Comparison of ENCODE assay signal across 1 cellular context in the genomic region with DNA sequence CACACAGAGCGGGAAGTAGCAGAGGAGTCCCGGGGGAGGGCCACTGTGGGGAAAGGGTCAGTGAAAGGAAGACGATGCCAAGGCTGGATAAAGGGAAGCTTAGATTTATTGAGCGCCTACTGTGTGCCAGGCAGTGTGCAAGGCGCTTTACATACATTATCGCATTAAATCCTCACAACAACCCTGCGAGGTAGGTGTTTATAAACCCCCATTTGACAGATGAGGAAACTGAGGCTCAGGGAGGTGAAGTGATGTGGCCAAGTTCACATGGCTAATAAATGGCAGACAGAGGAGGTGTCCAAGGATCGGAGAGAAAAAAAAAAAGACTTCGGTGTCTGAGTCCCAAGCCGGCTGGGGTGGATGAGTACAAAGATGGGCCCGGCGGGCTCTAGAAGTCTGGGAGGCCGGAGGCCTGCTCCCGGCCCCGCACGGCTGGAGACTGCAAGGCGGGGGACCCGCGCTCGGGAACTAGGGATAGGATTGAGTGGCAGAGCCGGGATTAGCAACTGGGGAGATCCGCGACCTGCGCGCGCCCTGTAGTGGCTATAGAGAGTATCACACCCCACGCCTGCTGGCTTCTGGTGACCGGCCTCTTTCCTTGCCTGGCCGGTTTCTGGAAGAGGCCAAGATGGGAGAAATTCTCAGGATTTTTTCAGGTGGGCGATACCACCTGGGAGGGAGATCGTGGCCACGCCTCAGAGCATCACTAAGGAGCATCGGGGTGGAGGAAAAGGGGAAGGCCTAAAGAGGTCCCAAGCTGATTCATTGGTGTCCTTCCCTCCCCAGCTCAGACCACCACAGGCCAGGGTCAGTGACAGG.
TF ChIP-seq lines count a peak whose summit lies in the region.

No MANE protein-coding gene starts in this region.

TF ChIP-seq in GM12878, 131 proteins besides CTCF, POLR2A, EP300 and RAD21:
- TF ChIP-seq EED (IDR thresholded peaks at IDR 0.05; ENCODE audit: low read depth) (peak; percentile 31; the same call in 1 of the 2 replicates), IKZF2 (IDR thresholded peaks at IDR 0.05) (peak in 1 of 2 experiments; percentile 16; a peak in 1 of 4 replicates), FOS (IDR thresholded peaks at IDR 0.05; ENCODE audit: borderline replicate concordance, extremely low read depth, insufficient read length) (no peak), KLF5 (IDR thresholded peaks at IDR 0.05; ENCODE audit: partially characterized antibody) (no peak), STAT3 (IDR thresholded peaks at IDR 0.05; ENCODE audit: low read depth, low read length) (no peak), SMAD1 (IDR thresholded peaks at IDR 0.05; ENCODE audit: low read depth, partially characterized antibody) (no peak), LARP7 (IDR thresholded peaks at IDR 0.05) (no peak), ZNF622 (IDR thresholded peaks at IDR 0.05) (no peak), TCF7 (IDR thresholded peaks at IDR 0.05; ENCODE audit: borderline replicate concordance) (no peak), SMC3 (IDR thresholded peaks at IDR 0.05; ENCODE audit: borderline replicate concordance, low read length) (peak; percentile 50), SPI1 (IDR thresholded peaks at IDR 0.05; ENCODE audit: borderline replicate concordance, insufficient read depth, low read depth, low read length) (no peak), IKZF1 (conservative IDR thresholded peaks at IDR 0.05) (peak; percentile 40; the same call in 1 of the 2 replicates), RUNX3 (IDR thresholded peaks at IDR 0.05; ENCODE audit: low read length) (no peak), PAX8 (IDR thresholded peaks at IDR 0.05) (no peak), SREBF1 (IDR thresholded peaks at IDR 0.05; ENCODE audit: low read length) (no peak), YY1 (IDR thresholded peaks at IDR 0.05; ENCODE audit: low read depth, low read length) (0 out of 2 replicates have a peak, but pooled peaks have one; percentile 23), RB1 (IDR thresholded peaks at IDR 0.05; ENCODE audit: borderline replicate concordance) (no peak), BMI1 (IDR thresholded peaks at IDR 0.05; ENCODE audit: borderline replicate concordance) (no peak)
- TF ChIP-seq, protein P1, sequence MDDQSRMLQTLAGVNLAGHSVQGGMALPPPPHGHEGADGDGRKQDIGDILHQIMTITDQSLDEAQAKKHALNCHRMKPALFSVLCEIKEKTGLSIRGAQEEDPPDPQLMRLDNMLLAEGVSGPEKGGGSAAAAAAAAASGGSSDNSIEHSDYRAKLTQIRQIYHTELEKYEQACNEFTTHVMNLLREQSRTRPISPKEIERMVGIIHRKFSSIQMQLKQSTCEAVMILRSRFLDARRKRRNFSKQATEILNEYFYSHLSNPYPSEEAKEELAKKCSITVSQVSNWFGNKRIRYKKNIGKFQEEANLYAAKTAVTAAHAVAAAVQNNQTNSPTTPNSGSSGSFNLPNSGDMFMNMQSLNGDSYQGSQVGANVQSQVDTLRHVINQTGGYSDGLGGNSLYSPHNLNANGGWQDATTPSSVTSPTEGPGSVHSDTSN (IDR thresholded peaks at IDR 0.05; ENCODE audit: insufficient replicate concordance, low read depth, low read length) = peak; percentile 23
- TF ChIP-seq, protein P2, sequence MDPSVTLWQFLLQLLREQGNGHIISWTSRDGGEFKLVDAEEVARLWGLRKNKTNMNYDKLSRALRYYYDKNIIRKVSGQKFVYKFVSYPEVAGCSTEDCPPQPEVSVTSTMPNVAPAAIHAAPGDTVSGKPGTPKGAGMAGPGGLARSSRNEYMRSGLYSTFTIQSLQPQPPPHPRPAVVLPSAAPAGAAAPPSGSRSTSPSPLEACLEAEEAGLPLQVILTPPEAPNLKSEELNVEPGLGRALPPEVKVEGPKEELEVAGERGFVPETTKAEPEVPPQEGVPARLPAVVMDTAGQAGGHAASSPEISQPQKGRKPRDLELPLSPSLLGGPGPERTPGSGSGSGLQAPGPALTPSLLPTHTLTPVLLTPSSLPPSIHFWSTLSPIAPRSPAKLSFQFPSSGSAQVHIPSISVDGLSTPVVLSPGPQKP (IDR thresholded peaks at IDR 0.05; ENCODE audit: low read depth, low read length) = no peak
- TF ChIP-seq, protein P3, sequence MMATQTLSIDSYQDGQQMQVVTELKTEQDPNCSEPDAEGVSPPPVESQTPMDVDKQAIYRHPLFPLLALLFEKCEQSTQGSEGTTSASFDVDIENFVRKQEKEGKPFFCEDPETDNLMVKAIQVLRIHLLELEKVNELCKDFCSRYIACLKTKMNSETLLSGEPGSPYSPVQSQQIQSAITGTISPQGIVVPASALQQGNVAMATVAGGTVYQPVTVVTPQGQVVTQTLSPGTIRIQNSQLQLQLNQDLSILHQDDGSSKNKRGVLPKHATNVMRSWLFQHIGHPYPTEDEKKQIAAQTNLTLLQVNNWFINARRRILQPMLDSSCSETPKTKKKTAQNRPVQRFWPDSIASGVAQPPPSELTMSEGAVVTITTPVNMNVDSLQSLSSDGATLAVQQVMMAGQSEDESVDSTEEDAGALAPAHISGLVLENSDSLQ (IDR thresholded peaks at IDR 0.05) = peak; percentile 71
- TF ChIP-seq, protein P4, sequence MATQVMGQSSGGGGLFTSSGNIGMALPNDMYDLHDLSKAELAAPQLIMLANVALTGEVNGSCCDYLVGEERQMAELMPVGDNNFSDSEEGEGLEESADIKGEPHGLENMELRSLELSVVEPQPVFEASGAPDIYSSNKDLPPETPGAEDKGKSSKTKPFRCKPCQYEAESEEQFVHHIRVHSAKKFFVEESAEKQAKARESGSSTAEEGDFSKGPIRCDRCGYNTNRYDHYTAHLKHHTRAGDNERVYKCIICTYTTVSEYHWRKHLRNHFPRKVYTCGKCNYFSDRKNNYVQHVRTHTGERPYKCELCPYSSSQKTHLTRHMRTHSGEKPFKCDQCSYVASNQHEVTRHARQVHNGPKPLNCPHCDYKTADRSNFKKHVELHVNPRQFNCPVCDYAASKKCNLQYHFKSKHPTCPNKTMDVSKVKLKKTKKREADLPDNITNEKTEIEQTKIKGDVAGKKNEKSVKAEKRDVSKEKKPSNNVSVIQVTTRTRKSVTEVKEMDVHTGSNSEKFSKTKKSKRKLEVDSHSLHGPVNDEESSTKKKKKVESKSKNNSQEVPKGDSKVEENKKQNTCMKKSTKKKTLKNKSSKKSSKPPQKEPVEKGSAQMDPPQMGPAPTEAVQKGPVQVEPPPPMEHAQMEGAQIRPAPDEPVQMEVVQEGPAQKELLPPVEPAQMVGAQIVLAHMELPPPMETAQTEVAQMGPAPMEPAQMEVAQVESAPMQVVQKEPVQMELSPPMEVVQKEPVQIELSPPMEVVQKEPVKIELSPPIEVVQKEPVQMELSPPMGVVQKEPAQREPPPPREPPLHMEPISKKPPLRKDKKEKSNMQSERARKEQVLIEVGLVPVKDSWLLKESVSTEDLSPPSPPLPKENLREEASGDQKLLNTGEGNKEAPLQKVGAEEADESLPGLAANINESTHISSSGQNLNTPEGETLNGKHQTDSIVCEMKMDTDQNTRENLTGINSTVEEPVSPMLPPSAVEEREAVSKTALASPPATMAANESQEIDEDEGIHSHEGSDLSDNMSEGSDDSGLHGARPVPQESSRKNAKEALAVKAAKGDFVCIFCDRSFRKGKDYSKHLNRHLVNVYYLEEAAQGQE (IDR thresholded peaks at IDR 0.05; ENCODE audit: low read depth, low read length) = no peak
- TF ChIP-seq, protein P5, sequence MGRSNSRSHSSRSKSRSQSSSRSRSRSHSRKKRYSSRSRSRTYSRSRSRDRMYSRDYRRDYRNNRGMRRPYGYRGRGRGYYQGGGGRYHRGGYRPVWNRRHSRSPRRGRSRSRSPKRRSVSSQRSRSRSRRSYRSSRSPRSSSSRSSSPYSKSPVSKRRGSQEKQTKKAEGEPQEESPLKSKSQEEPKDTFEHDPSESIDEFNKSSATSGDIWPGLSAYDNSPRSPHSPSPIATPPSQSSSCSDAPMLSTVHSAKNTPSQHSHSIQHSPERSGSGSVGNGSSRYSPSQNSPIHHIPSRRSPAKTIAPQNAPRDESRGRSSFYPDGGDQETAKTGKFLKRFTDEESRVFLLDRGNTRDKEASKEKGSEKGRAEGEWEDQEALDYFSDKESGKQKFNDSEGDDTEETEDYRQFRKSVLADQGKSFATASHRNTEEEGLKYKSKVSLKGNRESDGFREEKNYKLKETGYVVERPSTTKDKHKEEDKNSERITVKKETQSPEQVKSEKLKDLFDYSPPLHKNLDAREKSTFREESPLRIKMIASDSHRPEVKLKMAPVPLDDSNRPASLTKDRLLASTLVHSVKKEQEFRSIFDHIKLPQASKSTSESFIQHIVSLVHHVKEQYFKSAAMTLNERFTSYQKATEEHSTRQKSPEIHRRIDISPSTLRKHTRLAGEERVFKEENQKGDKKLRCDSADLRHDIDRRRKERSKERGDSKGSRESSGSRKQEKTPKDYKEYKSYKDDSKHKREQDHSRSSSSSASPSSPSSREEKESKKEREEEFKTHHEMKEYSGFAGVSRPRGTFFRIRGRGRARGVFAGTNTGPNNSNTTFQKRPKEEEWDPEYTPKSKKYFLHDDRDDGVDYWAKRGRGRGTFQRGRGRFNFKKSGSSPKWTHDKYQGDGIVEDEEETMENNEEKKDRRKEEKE (IDR thresholded peaks at IDR 0.05) = no peak
- TF ChIP-seq, protein P6, sequence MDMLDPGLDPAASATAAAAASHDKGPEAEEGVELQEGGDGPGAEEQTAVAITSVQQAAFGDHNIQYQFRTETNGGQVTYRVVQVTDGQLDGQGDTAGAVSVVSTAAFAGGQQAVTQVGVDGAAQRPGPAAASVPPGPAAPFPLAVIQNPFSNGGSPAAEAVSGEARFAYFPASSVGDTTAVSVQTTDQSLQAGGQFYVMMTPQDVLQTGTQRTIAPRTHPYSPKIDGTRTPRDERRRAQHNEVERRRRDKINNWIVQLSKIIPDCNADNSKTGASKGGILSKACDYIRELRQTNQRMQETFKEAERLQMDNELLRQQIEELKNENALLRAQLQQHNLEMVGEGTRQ (IDR thresholded peaks at IDR 0.05; ENCODE audit: borderline replicate concordance, low read depth, low read length) = no peak
